ENCODE assay signal across 8 cellular contexts in genomic region chr3:195442573-195443390, GRCh38. TPM values are rescaled to one million over a fixed set of nuclear protein-coding genes. Genes with fewer than 3 reads are reported as not detected.
DNase-seq lines count a peak whose midpoint lies in the region; ATAC-seq and TF ChIP-seq lines count a peak whose summit lies in the region.

Gene ACAP2 (minus strand): TSS chr3:195443020. CDS start chr3:195442847, 173 bp downstream.

- H3K4me3 Mint-ChIP-seq in endothelial cell (ENCODE audit: unreplicated experiment): peak within 1 kb of the TSS; percentile 97

- H3K9me3 Mint-ChIP-seq in endothelial cell (ENCODE audit: unreplicated experiment): no peaks in the 10 kb centered on the region

- H3K4me3 ChIP-seq in OCI-LY3 (ENCODE audit: low read length): peak within 1 kb of the TSS; percentile 88

- H4K20me1 ChIP-seq in OCI-LY3 (ENCODE audit: insufficient read depth, low read length): peaks cover 17% of the 10 kb centered on the region; the same call in 1 of the 2 replicates

- peaks cover 8% of the 10 kb centered on the region for H3K36me3 Mint-ChIP-seq in endothelial cell (ENCODE audit: low read depth, unreplicated experiment)

- no peaks in the 10 kb centered on the region for H3K27me3 ChIP-seq in OCI-LY3 (ENCODE audit: low read depth, low read length)

- H3K27ac ChIP-seq in OCI-LY3 (ENCODE audit: low read length): peak within 1 kb of the TSS; percentile 72

- H3K4me1 ChIP-seq in OCI-LY3 (ENCODE audit: low read length): peaks cover 23% of the 10 kb centered on the region

- peak within 1 kb of the TSS; percentile 95 for H3K4me2 ChIP-seq in OCI-LY3 (ENCODE audit: low read length)

- peak within 1 kb of the TSS; percentile 89 for H3K27ac Mint-ChIP-seq in endothelial cell (ENCODE audit: unreplicated experiment)

- TF ChIP-seq CTCF in OCI-LY3 (IDR thresholded peaks at IDR 0.05; ENCODE audit: low read depth, low read length): no peak
- TF ChIP-seq CTCF in endothelial cell (IDR thresholded peaks at IDR 0.05; ENCODE audit: unreplicated experiment): no peak

- H3K9me3 ChIP-seq in OCI-LY3 (ENCODE audit: insufficient read depth, low read length): no peaks in the 10 kb centered on the region

- peak within 1 kb of the TSS; percentile 98 for H2AFZ ChIP-seq in OCI-LY3 (ENCODE audit: low read depth, low read length)

- DNase-seq in D341Med (ENCODE audit: low spot score) (peak; percentile 100), HuH-7 (ENCODE audit: low spot score) (peak; percentile 99), endothelial cell (ENCODE audit: low spot score) (peak; percentile 100), midbrain (lab: John Stamatoyannopoulos, UW) (peak; percentile 100)
- peak; percentile 99 for DNase-seq in activated CD8-positive, alpha-beta memory T cell treated with anti-CD3 and anti-CD28 coated beads, Interleukin-2, amount 50 U/mL, for 48 hours
- DNase-seq in stimulated activated CD8-positive, alpha-beta memory T cell treated with anti-CD3 and anti-CD28 coated beads, Interleukin-2, amount 100 ng/mL, for 1 hour (ENCODE audit: low read depth in 2 of 2): peak; percentile 98

- H3K79me2 ChIP-seq in OCI-LY3 (ENCODE audit: low read length): peaks cover 48% of the 10 kb centered on the region

- peak within 1 kb of the TSS; percentile 85 for H3K9ac ChIP-seq in OCI-LY3 (ENCODE audit: low read length)

- H3K4me1 Mint-ChIP-seq in endothelial cell (ENCODE audit: unreplicated experiment): peaks cover 27% of the 10 kb centered on the region

- peaks cover 6% of the 10 kb centered on the region for H3K27me3 Mint-ChIP-seq in endothelial cell (ENCODE audit: unreplicated experiment)

- peak; percentile 93 for ATAC-seq in GM21515 (IDR thresholded peaks at IDR 0.05; ENCODE audit: unreplicated experiment)

- H3K36me3 ChIP-seq in OCI-LY3 (replicated peaks; ENCODE audit: low read depth, low read length): no peaks in the 10 kb centered on the region

RNA-seq across cellular contexts. Expression of gene ACAP2, which starts in this region (rescaled TPM):
- total RNA-seq in endothelial cell (ENCODE audit: unreplicated experiment): 61.2 TPM

Comparison
In these comparisons a context has a peak if more than half of its experiments do, and no peak if none do; other contexts are left out.
1. Peak in every context shown above with its lines: DNase-seq, ATAC-seq, H3K4me3 ChIP-seq and H3K27ac ChIP-seq.